ENCODE assay signal across 8 cellular contexts in genomic region chr22:46769191-46769675, GRCh38. TPM values are rescaled to one million over a fixed set of nuclear protein-coding genes. Genes with fewer than 3 reads are reported as not detected.
DNase-seq lines count a peak whose midpoint lies in the region; ATAC-seq and TF ChIP-seq lines count a peak whose summit lies in the region.

No MANE protein-coding gene starts in this region.

- H3K4me3 ChIP-seq in skeletal muscle tissue (ENCODE audit: low read length in 3 of 3) = peak overlapping the region; percentile 30 to 41 (median 34)

- H3K27ac ChIP-seq in skeletal muscle tissue (ENCODE audit: low read depth, low read length) = peak overlapping the region; percentile 81

- H3K36me3 ChIP-seq in skeletal muscle tissue (ENCODE audit: control insufficient read depth in 3 of 3, insufficient read depth in 3 of 3, low read length in 3 of 3) = no peaks in the 10 kb centered on the region

- H3K4me1 ChIP-seq in skeletal muscle tissue (ENCODE audit: control insufficient read depth in 3 of 3, insufficient read depth in 3 of 3, low read length in 3 of 3) = peaks cover 34 to 54% (median 38%) of the 10 kb centered on the region in 3 donors

- no peaks in the 10 kb centered on the region for H3K27me3 ChIP-seq in skeletal muscle tissue (ENCODE audit: control insufficient read depth in 3 of 3, insufficient read depth in 3 of 3, low read length in 3 of 3)

- peak overlapping the region in 2 of 3 donors; percentile 21 to 72 for H3K9ac ChIP-seq in skeletal muscle tissue (ENCODE audit: low read depth in 1 of 3, low read length in 3 of 3)

- H3K9me3 ChIP-seq in skeletal muscle tissue (ENCODE audit: control insufficient read depth in 3 of 3, low read length in 3 of 3) = no peaks in the 10 kb centered on the region

- in situ Hi-C loops in GM18951 (cut with MboI; ENCODE audit: low sequenced_read_pairs, unreplicated experiment) = no loop called here

- peak; percentile 69 for DNase-seq in NCI-H526 treated with DMSO at 0.1 percent for 48 hours (lab: John Stamatoyannopoulos, UW)
- DNase-seq in germinal center (ENCODE audit: low spot score) = peak; percentile 82
- no peak for DNase-seq in stimulated activated CD4-positive, alpha-beta T cell treated with anti-CD3 and anti-CD28 coated beads, Interleukin-4, amount 100 ng/mL, for 24 hours
- DNase-seq in NCI-H2227 (lab: John Stamatoyannopoulos, UW; ENCODE audit: unreplicated experiment) = no peak

- ATAC-seq in GM21737 (IDR thresholded peaks at IDR 0.05; ENCODE audit: unreplicated experiment) = no peak
- ATAC-seq in HG02970 (IDR thresholded peaks at IDR 0.05; ENCODE audit: low FRiP score, unreplicated experiment) = no peak

- peak; percentile 32 for TF ChIP-seq POLR2A in GM18951 (IDR thresholded peaks at IDR 0.05; ENCODE audit: extremely low read depth, insufficient read depth, insufficient read length)

RNA-seq across cellular contexts. Expression of gene TBC1D22A, which starts 6.8 kb away (rescaled TPM):
- total RNA-seq in skeletal muscle tissue = 6.8 TPM

RNA-seq across cellular contexts. Expression of gene CERK, which starts 31.2 kb away (rescaled TPM):
- 18.3 TPM for total RNA-seq in skeletal muscle tissue

Comparison
In these comparisons a context has a peak if more than half of its experiments do, and no peak if none do; other contexts are left out.
1. DNase-seq: peak in NCI-H526 treated with DMSO at 0.1 percent for 48 hours (single experiment) and germinal center (single experiment); none in stimulated activated CD4-positive, alpha-beta T cell treated with anti-CD3 and anti-CD28 coated beads, Interleukin-4, amount 100 ng/mL, for 24 hours (single experiment) and NCI-H2227 (single experiment).